ENCODE assay signal across 8 cellular contexts in the genomic region with DNA sequence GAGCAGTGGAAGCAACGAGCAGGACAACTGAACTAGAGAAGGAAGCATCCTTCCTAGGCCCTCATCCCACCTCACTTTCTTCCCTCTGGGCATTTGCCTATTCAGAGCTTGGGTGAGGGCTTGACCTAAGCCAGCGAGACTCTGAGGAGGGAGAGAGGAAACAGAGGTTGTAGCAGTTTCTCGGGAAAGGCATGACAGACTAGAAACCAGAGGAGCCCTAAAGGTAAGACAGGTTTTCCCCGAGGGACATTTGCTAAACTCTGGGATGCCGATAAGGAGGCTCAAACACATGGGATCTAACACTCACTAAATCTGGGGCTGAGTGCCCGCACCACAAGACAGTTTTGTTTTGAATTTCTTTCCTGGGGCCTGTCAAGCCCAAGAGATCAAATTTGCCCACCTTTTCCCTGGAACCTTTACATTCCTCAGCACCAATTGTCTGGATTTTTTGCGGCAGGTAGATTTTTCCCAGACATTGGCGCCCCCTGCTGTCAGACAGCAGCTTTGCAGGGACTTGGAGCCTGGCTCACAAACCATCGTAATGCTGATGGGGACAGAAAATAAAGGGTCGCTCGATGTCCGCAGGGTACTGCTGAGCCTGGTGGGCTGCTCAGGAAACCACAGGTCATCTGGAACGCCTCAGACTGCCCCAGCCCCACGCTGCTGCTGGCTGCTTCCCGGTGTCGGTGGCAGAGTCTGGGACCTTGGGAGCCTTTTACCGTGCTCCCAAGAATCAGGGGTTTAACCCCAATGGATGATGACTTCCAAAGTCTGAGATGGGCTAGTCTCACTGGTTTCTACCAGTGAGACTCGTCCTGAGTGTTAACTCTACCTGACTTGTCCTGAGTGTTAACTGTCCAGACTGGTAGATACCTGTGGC. TPM values are rescaled to one million over a fixed set of nuclear protein-coding genes. Genes with fewer than 3 reads are reported as not detected.
DNase-seq lines count a peak whose midpoint lies in the region; ATAC-seq and TF ChIP-seq lines count a peak whose summit lies in the region.

No MANE protein-coding gene starts in this region.

- H3K4me3 ChIP-seq in OCI-LY1 (ENCODE audit: low read depth, low read length, poor library complexity, severe bottlenecking) (no peak overlapping the region), heart left ventricle (no peak overlapping the region), gastrocnemius medialis (no peak overlapping the region)

- H3K27me3 ChIP-seq in OCI-LY1 (ENCODE audit: insufficient read depth, low read length) = no peaks in the 10 kb centered on the region
- H3K27me3 ChIP-seq in heart left ventricle = no peaks in the 10 kb centered on the region
- no peaks in the 10 kb centered on the region for H3K27me3 ChIP-seq in gastrocnemius medialis

- no peak for TF ChIP-seq POLR2A in heart left ventricle (IDR thresholded peaks at IDR 0.05)
- no peak for TF ChIP-seq POLR2A in gastrocnemius medialis (IDR thresholded peaks at IDR 0.05)

- no peaks in the 10 kb centered on the region for H3K4me1 Mint-ChIP-seq in activated T-cell treated with anti-CD3 and anti-CD28 coated beads, Interleukin-2, amount 50 U/mL, for 72 hours (ENCODE audit: low read depth)

- intact Hi-C loops in heart left ventricle (cut with DNase I) = loop anchor here (1.0 to 10.0 kb wide), 6 partner anchors 58 to 134 kb away; no protein-coding TSS in a partner anchor
- intact Hi-C loops in gastrocnemius medialis (cut with DNase I; ENCODE audit: low total_unique reads) = loop anchor here (1.0 kb wide), 1 partner anchor 133 kb away; no protein-coding TSS in a partner anchor

- no peak overlapping the region for H3K27ac Mint-ChIP-seq in activated T-cell treated with anti-CD3 and anti-CD28 coated beads, Interleukin-2, amount 50 U/mL, for 72 hours

- no peaks in the 10 kb centered on the region for H3K36me3 Mint-ChIP-seq in activated T-cell treated with anti-CD3 and anti-CD28 coated beads, Interleukin-2, amount 50 U/mL, for 72 hours (ENCODE audit: insufficient read depth in 2 of 2)

- TF ChIP-seq CTCF in OCI-LY1 (IDR thresholded peaks at IDR 0.05; ENCODE audit: low read length) (peak; percentile 99), heart left ventricle (IDR thresholded peaks at IDR 0.05) (peak; percentile 87 to 95 (median 92)), gastrocnemius medialis (IDR thresholded peaks at IDR 0.05 in 4 of 5, conservative IDR thresholded peaks at IDR 0.05 in 1 of 5) (peak; percentile 63 to 90 (median 85))

- H3F3A ChIP-seq in OCI-LY1 (ENCODE audit: insufficient read depth, low read length) = no peaks in the 10 kb centered on the region

- no peaks in the 10 kb centered on the region for H3K4me1 ChIP-seq in OCI-LY1 (ENCODE audit: insufficient read depth, low read length, severe bottlenecking)
- H3K4me1 ChIP-seq in heart left ventricle = peaks cover 0 to 15% (median 0%) of the 10 kb centered on the region in 12 donors
- H3K4me1 ChIP-seq in gastrocnemius medialis = no peaks in the 10 kb centered on the region

- H3K9me3 ChIP-seq in OCI-LY1 (ENCODE audit: low read length) (no peaks in the 10 kb centered on the region; the same call in 1 of the 2 replicates), heart left ventricle (no peaks in the 10 kb centered on the region), gastrocnemius medialis (no peaks in the 10 kb centered on the region)

- H3K9me2 ChIP-seq in OCI-LY1 (ENCODE audit: low read depth, low read length) = no peaks in the 10 kb centered on the region

- no peak overlapping the region for H3K4me2 ChIP-seq in OCI-LY1 (ENCODE audit: low read length)

- in situ Hi-C loops in gastrocnemius medialis (cut with MboI; ENCODE audit: low sequenced_read_pairs in 4 of 4) = loop anchor here in 3 of 4 donors (5.0 kb wide), 2 partner anchors 130 to 135 kb away; no protein-coding TSS in a partner anchor

- no peak overlapping the region for H3K27ac ChIP-seq in OCI-LY1 (ENCODE audit: low read depth, low read length, poor library complexity, severe bottlenecking)
- H3K27ac ChIP-seq in heart left ventricle = no peak overlapping the region
- H3K27ac ChIP-seq in gastrocnemius medialis = no peak overlapping the region

- DNase-seq in DMS 273 (lab: John Stamatoyannopoulos, UW; ENCODE audit: unreplicated experiment) (peak; percentile 56), DMS 273 treated with DMSO at 0.1 percent for 48 hours (lab: John Stamatoyannopoulos, UW) (no peak), heart left ventricle (peak in 2 of 5 donors; percentile 33 to 38), gastrocnemius medialis (no peak), COLO829 (ENCODE audit: low spot score) (no peak)
- DNase-seq in activated T-cell treated with anti-CD3 and anti-CD28 coated beads, Interleukin-2, amount 50 U/mL, for 72 hours = peak; percentile 28 to 53

- no peaks in the 10 kb centered on the region for H3K9me3 Mint-ChIP-seq in activated T-cell treated with anti-CD3 and anti-CD28 coated beads, Interleukin-2, amount 50 U/mL, for 72 hours

- no peaks in the 10 kb centered on the region for H4K20me1 ChIP-seq in OCI-LY1 (ENCODE audit: insufficient read depth, low read length)

- 31 to 46% (median 35%) methylated on average over 11 to 18 of the region's 18 CpGs for WGBS in heart left ventricle, 4 donors

- no peak overlapping the region for H2AFZ ChIP-seq in OCI-LY1 (ENCODE audit: low read length)

- H3K27me3 Mint-ChIP-seq in activated T-cell treated with anti-CD3 and anti-CD28 coated beads, Interleukin-2, amount 50 U/mL, for 72 hours (ENCODE audit: low read depth) = no peaks in the 10 kb centered on the region

- H3K4me3 Mint-ChIP-seq in activated T-cell treated with anti-CD3 and anti-CD28 coated beads, Interleukin-2, amount 50 U/mL, for 72 hours = no peak overlapping the region

- H3K79me2 ChIP-seq in OCI-LY1 (ENCODE audit: insufficient read depth, low read length) = no peaks in the 10 kb centered on the region

- H3K9ac ChIP-seq in OCI-LY1 (ENCODE audit: low read length) = no peak overlapping the region

- peak; percentile 15 to 18 for ATAC-seq in activated T-cell treated with anti-CD3 and anti-CD28 coated beads, Interleukin-2, amount 50 U/mL, for 72 hours (replicated peaks in 1 of 2)
- ATAC-seq in heart left ventricle (peak in 2 of 4 donors; percentile 29 to 36), gastrocnemius medialis (peak in 1 of 2 donors; percentile 41), HG03039 (IDR thresholded peaks at IDR 0.05; ENCODE audit: unreplicated experiment) (no peak)

- H3K36me3 ChIP-seq in OCI-LY1 (ENCODE audit: insufficient read depth, low read length) = no peaks in the 10 kb centered on the region
- H3K36me3 ChIP-seq in heart left ventricle = no peaks in the 10 kb centered on the region
- no peaks in the 10 kb centered on the region for H3K36me3 ChIP-seq in gastrocnemius medialis

RNA-seq across cellular contexts. Expression of a gene that starts 23.4 kb away (rescaled TPM):
- total RNA-seq in activated T-cell treated with anti-CD3 and anti-CD28 coated beads, Interleukin-2, amount 50 U/mL, for 72 hours = 1 to 10 TPM; 2.1 to 4.3 TPM
- 10 to 100 TPM in 1 of 9 donors, 1 to 10 TPM in 8; 4.6 to 10.6 (median 7.1) TPM for total RNA-seq in heart left ventricle
- polyA plus RNA-seq in heart left ventricle = 1 to 10 TPM; 2.8 to 3.4 TPM
- 1 to 10 TPM in 2 of 4 donors, under 1 TPM in 1, not detected in 1; 0.70 to 2.6 (median 2.0) TPM for total RNA-seq in gastrocnemius medialis

Comparison
In these comparisons a context has a peak if more than half of its experiments do, and no peak if none do; other contexts are left out.
1. DNase-seq: peak in DMS 273 (single experiment) and activated T-cell treated with anti-CD3 and anti-CD28 coated beads, Interleukin-2, amount 50 U/mL, for 72 hours (2 of 2); none in DMS 273 treated with DMSO at 0.1 percent for 48 hours (single experiment), gastrocnemius medialis (0 of 2) and COLO829 (single experiment).
2. Peak in every context shown above with its lines, with median percentiles within 50 percentile points of each other: CTCF ChIP-seq.